Comparison of ENCODE assay signal across 1 cellular context in the genomic region with DNA sequence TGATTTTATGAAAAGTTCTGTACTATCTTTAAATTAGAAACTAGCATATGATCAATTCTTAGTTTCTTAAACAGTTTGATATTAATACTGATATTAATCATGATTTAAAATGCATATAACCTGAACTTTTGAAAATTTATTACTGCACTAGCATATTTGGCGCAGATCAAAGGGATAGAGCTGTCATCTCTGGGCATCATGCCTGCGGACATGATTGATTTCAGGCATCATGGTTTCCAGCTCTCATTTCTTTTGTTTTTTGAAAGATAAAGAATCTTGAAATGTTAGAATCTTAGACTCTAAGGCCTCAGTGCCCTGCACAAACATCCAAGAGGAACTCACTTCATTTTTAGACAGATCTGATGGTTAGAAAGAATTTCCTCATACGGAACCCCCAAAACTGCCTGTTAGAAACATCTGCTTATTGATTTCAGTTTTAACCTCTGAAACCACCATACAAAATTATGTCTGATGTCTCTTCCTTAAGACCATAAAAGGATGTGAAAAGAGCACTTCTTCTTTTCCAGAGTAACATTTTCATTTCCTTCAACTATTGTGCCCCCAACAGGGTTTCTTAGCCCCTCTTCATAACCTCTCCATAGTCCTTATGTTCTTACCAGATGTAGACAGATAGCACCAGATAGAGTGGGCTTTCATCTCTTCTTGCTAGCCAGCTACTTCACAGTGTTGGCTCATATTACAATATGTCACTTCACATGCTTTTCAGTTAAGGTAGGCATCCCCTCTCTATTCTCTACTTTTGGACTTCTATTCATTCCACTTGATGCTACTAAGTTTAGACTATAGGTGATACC.
A peak's percentile ranks its signal among the peaks of the same experiment; 100 is the strongest.
TF ChIP-seq lines count a peak whose summit lies in the region.

No MANE protein-coding gene starts in this region.

TF ChIP-seq in GM12878, 131 proteins besides CTCF, POLR2A, EP300 and RAD21 (continued from another document):
- TF ChIP-seq RBBP5 (conservative IDR thresholded peaks at IDR 0.05) (no peak), SRF (IDR thresholded peaks at IDR 0.05; ENCODE audit: low read depth in 2 of 2, low read length in 2 of 2) (peak; percentile 64 to 88), HDAC6 (IDR thresholded peaks at IDR 0.05; ENCODE audit: unreplicated experiment) (no peak), SIX5 (IDR thresholded peaks at IDR 0.05; ENCODE audit: low read depth, low read length, severe bottlenecking) (no peak), SPI1 (IDR thresholded peaks at IDR 0.05; ENCODE audit: borderline replicate concordance, insufficient read depth, low read depth, low read length) (peak; percentile 96), ATF7 (IDR thresholded peaks at IDR 0.05; ENCODE audit: low read depth) (peak; percentile 54), YY1 (IDR thresholded peaks at IDR 0.05; ENCODE audit: low read depth, low read length) (peak; percentile 27; the same call in 1 of the 2 replicates), BRCA1 (IDR thresholded peaks at IDR 0.05; ENCODE audit: low read depth, low read length) (no peak), CBFB (IDR thresholded peaks at IDR 0.05; ENCODE audit: low read depth) (peak; percentile 51; the same call in 1 of the 2 replicates), SP1 (IDR thresholded peaks at IDR 0.05; ENCODE audit: low read depth, low read length) (no peak), NR2C2 (IDR thresholded peaks at IDR 0.05; ENCODE audit: borderline replicate concordance, control insufficient read depth, insufficient read length, low read depth) (no peak), NR2F1 (conservative IDR thresholded peaks at IDR 0.05) (no peak), IKZF1 (conservative IDR thresholded peaks at IDR 0.05) (0 out of 2 replicates have a peak, but pooled peaks have one; percentile 46)
- TF ChIP-seq, protein P1, sequence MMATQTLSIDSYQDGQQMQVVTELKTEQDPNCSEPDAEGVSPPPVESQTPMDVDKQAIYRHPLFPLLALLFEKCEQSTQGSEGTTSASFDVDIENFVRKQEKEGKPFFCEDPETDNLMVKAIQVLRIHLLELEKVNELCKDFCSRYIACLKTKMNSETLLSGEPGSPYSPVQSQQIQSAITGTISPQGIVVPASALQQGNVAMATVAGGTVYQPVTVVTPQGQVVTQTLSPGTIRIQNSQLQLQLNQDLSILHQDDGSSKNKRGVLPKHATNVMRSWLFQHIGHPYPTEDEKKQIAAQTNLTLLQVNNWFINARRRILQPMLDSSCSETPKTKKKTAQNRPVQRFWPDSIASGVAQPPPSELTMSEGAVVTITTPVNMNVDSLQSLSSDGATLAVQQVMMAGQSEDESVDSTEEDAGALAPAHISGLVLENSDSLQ (IDR thresholded peaks at IDR 0.05), result peak; percentile 68; the same call in 1 of the 2 replicates
- TF ChIP-seq, protein P2, sequence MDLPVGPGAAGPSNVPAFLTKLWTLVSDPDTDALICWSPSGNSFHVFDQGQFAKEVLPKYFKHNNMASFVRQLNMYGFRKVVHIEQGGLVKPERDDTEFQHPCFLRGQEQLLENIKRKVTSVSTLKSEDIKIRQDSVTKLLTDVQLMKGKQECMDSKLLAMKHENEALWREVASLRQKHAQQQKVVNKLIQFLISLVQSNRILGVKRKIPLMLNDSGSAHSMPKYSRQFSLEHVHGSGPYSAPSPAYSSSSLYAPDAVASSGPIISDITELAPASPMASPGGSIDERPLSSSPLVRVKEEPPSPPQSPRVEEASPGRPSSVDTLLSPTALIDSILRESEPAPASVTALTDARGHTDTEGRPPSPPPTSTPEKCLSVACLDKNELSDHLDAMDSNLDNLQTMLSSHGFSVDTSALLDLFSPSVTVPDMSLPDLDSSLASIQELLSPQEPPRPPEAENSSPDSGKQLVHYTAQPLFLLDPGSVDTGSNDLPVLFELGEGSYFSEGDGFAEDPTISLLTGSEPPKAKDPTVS (IDR thresholded peaks at IDR 0.05; ENCODE audit: low read depth, low read length), result no peak
- TF ChIP-seq, protein P3, sequence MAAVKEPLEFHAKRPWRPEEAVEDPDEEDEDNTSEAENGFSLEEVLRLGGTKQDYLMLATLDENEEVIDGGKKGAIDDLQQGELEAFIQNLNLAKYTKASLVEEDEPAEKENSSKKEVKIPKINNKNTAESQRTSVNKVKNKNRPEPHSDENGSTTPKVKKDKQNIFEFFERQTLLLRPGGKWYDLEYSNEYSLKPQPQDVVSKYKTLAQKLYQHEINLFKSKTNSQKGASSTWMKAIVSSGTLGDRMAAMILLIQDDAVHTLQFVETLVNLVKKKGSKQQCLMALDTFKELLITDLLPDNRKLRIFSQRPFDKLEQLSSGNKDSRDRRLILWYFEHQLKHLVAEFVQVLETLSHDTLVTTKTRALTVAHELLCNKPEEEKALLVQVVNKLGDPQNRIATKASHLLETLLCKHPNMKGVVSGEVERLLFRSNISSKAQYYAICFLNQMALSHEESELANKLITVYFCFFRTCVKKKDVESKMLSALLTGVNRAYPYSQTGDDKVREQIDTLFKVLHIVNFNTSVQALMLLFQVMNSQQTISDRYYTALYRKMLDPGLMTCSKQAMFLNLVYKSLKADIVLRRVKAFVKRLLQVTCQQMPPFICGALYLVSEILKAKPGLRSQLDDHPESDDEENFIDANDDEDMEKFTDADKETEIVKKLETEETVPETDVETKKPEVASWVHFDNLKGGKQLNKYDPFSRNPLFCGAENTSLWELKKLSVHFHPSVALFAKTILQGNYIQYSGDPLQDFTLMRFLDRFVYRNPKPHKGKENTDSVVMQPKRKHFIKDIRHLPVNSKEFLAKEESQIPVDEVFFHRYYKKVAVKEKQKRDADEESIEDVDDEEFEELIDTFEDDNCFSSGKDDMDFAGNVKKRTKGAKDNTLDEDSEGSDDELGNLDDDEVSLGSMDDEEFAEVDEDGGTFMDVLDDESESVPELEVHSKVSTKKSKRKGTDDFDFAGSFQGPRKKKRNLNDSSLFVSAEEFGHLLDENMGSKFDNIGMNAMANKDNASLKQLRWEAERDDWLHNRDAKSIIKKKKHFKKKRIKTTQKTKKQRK (IDR thresholded peaks at IDR 0.05; ENCODE audit: low read depth, low read length), result no peak
- TF ChIP-seq, protein P4, sequence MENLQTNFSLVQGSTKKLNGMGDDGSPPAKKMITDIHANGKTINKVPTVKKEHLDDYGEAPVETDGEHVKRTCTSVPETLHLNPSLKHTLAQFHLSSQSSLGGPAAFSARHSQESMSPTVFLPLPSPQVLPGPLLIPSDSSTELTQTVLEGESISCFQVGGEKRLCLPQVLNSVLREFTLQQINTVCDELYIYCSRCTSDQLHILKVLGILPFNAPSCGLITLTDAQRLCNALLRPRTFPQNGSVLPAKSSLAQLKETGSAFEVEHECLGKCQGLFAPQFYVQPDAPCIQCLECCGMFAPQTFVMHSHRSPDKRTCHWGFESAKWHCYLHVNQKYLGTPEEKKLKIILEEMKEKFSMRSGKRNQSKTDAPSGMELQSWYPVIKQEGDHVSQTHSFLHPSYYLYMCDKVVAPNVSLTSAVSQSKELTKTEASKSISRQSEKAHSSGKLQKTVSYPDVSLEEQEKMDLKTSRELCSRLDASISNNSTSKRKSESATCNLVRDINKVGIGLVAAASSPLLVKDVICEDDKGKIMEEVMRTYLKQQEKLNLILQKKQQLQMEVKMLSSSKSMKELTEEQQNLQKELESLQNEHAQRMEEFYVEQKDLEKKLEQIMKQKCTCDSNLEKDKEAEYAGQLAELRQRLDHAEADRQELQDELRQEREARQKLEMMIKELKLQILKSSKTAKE (IDR thresholded peaks at IDR 0.05; ENCODE audit: low read depth, poor library complexity, severe bottlenecking), result peak; percentile 38
- TF ChIP-seq, protein P5, sequence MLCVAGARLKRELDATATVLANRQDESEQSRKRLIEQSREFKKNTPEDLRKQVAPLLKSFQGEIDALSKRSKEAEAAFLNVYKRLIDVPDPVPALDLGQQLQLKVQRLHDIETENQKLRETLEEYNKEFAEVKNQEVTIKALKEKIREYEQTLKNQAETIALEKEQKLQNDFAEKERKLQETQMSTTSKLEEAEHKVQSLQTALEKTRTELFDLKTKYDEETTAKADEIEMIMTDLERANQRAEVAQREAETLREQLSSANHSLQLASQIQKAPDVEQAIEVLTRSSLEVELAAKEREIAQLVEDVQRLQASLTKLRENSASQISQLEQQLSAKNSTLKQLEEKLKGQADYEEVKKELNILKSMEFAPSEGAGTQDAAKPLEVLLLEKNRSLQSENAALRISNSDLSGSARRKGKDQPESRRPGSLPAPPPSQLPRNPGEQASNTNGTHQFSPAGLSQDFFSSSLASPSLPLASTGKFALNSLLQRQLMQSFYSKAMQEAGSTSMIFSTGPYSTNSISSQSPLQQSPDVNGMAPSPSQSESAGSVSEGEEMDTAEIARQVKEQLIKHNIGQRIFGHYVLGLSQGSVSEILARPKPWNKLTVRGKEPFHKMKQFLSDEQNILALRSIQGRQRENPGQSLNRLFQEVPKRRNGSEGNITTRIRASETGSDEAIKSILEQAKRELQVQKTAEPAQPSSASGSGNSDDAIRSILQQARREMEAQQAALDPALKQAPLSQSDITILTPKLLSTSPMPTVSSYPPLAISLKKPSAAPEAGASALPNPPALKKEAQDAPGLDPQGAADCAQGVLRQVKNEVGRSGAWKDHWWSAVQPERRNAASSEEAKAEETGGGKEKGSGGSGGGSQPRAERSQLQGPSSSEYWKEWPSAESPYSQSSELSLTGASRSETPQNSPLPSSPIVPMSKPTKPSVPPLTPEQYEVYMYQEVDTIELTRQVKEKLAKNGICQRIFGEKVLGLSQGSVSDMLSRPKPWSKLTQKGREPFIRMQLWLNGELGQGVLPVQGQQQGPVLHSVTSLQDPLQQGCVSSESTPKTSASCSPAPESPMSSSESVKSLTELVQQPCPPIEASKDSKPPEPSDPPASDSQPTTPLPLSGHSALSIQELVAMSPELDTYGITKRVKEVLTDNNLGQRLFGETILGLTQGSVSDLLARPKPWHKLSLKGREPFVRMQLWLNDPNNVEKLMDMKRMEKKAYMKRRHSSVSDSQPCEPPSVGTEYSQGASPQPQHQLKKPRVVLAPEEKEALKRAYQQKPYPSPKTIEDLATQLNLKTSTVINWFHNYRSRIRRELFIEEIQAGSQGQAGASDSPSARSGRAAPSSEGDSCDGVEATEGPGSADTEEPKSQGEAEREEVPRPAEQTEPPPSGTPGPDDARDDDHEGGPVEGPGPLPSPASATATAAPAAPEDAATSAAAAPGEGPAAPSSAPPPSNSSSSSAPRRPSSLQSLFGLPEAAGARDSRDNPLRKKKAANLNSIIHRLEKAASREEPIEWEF (IDR thresholded peaks at IDR 0.05; ENCODE audit: insufficient replicate concordance, low read depth, low read length), result peak; percentile 91
- TF ChIP-seq, protein P6, sequence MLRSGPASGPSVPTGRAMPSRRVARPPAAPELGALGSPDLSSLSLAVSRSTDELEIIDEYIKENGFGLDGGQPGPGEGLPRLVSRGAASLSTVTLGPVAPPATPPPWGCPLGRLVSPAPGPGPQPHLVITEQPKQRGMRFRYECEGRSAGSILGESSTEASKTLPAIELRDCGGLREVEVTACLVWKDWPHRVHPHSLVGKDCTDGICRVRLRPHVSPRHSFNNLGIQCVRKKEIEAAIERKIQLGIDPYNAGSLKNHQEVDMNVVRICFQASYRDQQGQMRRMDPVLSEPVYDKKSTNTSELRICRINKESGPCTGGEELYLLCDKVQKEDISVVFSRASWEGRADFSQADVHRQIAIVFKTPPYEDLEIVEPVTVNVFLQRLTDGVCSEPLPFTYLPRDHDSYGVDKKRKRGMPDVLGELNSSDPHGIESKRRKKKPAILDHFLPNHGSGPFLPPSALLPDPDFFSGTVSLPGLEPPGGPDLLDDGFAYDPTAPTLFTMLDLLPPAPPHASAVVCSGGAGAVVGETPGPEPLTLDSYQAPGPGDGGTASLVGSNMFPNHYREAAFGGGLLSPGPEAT (IDR thresholded peaks at IDR 0.05; ENCODE audit: low read depth), result 0 out of 2 replicates have a peak, but pooled peaks have one; percentile 50
